In genomic region chr1:162796617-162797289, GRCh38 we compare ENCODE assay signal across 1 cellular context.
TF ChIP-seq lines count a peak whose summit lies in the region.

No MANE protein-coding gene starts in this region.

TF ChIP-seq in HepG2, 621 proteins besides CTCF, POLR2A, EP300 and RAD21:
- TF ChIP-seq CEBPB (IDR thresholded peaks at IDR 0.05; ENCODE audit: borderline replicate concordance, low read depth, low read length) = peak; percentile 49; the same call in 1 of the 2 replicates
